13 cellular contexts compared by ENCODE assay signal in the genomic region with DNA sequence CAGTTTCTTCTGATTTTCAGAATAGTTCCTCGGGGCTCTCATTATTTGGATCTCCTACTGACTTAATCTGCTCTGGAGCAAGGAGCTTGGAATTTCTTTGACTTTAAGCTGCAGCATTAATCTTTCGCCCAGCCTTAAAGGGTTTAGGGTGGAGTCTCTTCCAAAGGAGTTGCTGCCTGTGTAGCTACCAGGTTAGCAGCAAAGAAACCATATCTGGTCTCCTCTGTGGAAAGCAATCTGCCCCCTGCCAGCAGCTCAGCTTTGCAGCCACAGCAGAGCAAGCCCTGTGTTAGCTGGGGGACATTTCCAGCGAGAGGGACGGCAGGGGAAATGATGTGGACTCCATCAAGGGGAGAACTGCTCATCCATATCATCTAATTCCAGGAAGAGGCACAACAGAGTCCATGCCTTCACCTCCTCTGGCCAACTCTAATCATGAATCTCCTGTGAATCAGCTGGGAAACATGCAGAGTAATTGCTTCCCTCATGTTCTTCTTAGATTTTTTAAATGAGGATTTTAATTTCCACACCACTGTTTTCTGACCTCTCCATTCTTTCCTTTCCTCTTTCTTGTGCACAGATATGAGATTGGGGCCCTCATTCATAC.
DNase-seq lines count a peak whose midpoint lies in the region; ATAC-seq and TF ChIP-seq lines count a peak whose summit lies in the region.
"Had no signal": no experiment of that assay in that cellular context is flagged by ENCODE, and none has a peak within 500 bp of the region (broad histone marks: within the 10 kb centered on the region; RNA-seq: fewer than 3 reads in every experiment).

No MANE protein-coding gene starts in this region.

- H3K27ac Mint-ChIP-seq in WTC11, result no peak overlapping the region

- H3K27me3 Mint-ChIP-seq in WTC11 (ENCODE audit: low read depth), result peaks cover 3% of the 10 kb centered on the region; the same call in 1 of the 2 replicates

- no peaks in the 10 kb centered on the region for H3K79me2 ChIP-seq in Karpas-422 (ENCODE audit: low read length)

- DNase-seq in HuH-7 (ENCODE audit: low spot score) (peak; percentile 1), WTC11 (ENCODE audit: low spot score) (no peak), iPS-NIHi11 (ENCODE audit: low spot score) (peak; percentile 10), neuronal stem cell (ENCODE audit: low spot score) (no peak), HEK293T (ENCODE audit: extremely low spot score) (no peak), Karpas-422 (no peak), mucosa of descending colon (no peak), AG20443 (ENCODE audit: low spot score) (no peak)
- DNase-seq: NCI-H1092 treated with DMSO at 0.1 percent for 48 hours, NCI-H1694 treated with DMSO at 0.1 percent for 48 hours, NCI-H446, NCI-H774 had no signal

- no peak overlapping the region for H3K4ac ChIP-seq in neuronal stem cell (ENCODE audit: low read length)

- H2BK120ac ChIP-seq in neuronal stem cell (ENCODE audit: low read depth, low read length), result no peak overlapping the region

- H3K9me2 ChIP-seq in Karpas-422 (replicated peaks; ENCODE audit: insufficient read depth, low read length), result no peaks in the 10 kb centered on the region

- peak overlapping the region; percentile 5 for H3K27ac ChIP-seq in neuronal stem cell (replicated peaks; ENCODE audit: low read length)
- H3K27ac ChIP-seq in Karpas-422 (ENCODE audit: low read length), result no peak overlapping the region
- H3K27ac ChIP-seq: C4-2B had no signal

- ATAC-seq in WTC11 (peak; percentile 41; the same call in 1 of the 2 replicates), mucosa of descending colon (no peak)

- H3K9me3 Mint-ChIP-seq in WTC11, result peaks cover 54% of the 10 kb centered on the region

- H3K4me3 ChIP-seq in neuronal stem cell (ENCODE audit: low read length in 2 of 2), result no peak overlapping the region
- H3K4me3 ChIP-seq in Karpas-422 (ENCODE audit: low read length), result no peak overlapping the region
- no peak overlapping the region for H3K4me3 ChIP-seq in mucosa of descending colon

- no peak overlapping the region for H2AK5ac ChIP-seq in neuronal stem cell (ENCODE audit: low read depth, low read length)

- H3K36me3 Mint-ChIP-seq in WTC11, result peaks cover 22% of the 10 kb centered on the region

- intact Hi-C loops in mucosa of descending colon (cut with DNase I, micrococcal nuclease), result no loop called here

- H2BK12ac ChIP-seq in neuronal stem cell (ENCODE audit: low read length), result no peak overlapping the region

- H3K9me3 ChIP-seq in neuronal stem cell (replicated peaks in 1 of 2; ENCODE audit: control insufficient read depth in 2 of 2, insufficient read depth in 1 of 2, low read depth in 1 of 2, low read length in 2 of 2) (peaks cover 0 to 2% of the 10 kb centered on the region in 2 donors), Karpas-422 (ENCODE audit: low read length) (peaks cover 20% of the 10 kb centered on the region; the same call in 1 of the 2 replicates), mucosa of descending colon (no peaks in the 10 kb centered on the region)

- H3K4me3 Mint-ChIP-seq in WTC11, result no peak overlapping the region

- H3K9ac ChIP-seq in neuronal stem cell (ENCODE audit: low read depth, low read length, poor library complexity) (no peak overlapping the region), Karpas-422 (ENCODE audit: low read length) (no peak overlapping the region)

- CTCF ChIA-PET in WTC11 (lab: Charles Lee), result no interaction called here
- CTCF ChIA-PET in HEK293T (lab: Yijun Ruan, JAX), result interaction anchor here (0.6 kb wide), 1 partner anchor 8 kb away, joined by 4 read pairs; no protein-coding TSS in a partner anchor

- no peak overlapping the region for H3K23ac ChIP-seq in neuronal stem cell (ENCODE audit: low read depth, low read length, poor library complexity)

- POLR2A ChIA-PET in WTC11 (lab: Charles Lee), result no interaction called here
- POLR2A ChIA-PET in HEK293T (lab: Yijun Ruan, JAX), result no interaction called here

- H4K8ac ChIP-seq in neuronal stem cell (ENCODE audit: low read depth, low read length), result no peak overlapping the region

- no peaks in the 10 kb centered on the region for H4K20me1 ChIP-seq in Karpas-422 (ENCODE audit: insufficient read depth, low read depth, low read length)

- H3K14ac ChIP-seq in neuronal stem cell (ENCODE audit: low read length), result no peak overlapping the region

- H3K4me1 ChIP-seq in neuronal stem cell (ENCODE audit: control insufficient read depth in 2 of 2, insufficient read depth in 1 of 2, low read depth in 1 of 2, low read length in 2 of 2), result peaks cover 0 to 3% of the 10 kb centered on the region in 2 donors
- H3K4me1 ChIP-seq in Karpas-422 (ENCODE audit: low read length), result no peaks in the 10 kb centered on the region
- no peaks in the 10 kb centered on the region for H3K4me1 ChIP-seq in mucosa of descending colon (ENCODE audit: low read depth)

- no peak for TF ChIP-seq CTCF in WTC11 (IDR thresholded peaks at IDR 0.05)
- no peak for TF ChIP-seq CTCF in mucosa of descending colon (IDR thresholded peaks at IDR 0.05)

- no peak overlapping the region for H2AFZ ChIP-seq in neuronal stem cell (ENCODE audit: low read length)
- no peak overlapping the region for H2AFZ ChIP-seq in Karpas-422 (ENCODE audit: low read length)

- H3K27me3 ChIP-seq in neuronal stem cell (ENCODE audit: control insufficient read depth in 3 of 3, insufficient read depth in 3 of 3, low read depth in 1 of 3, low read length in 3 of 3) (no peaks in the 10 kb centered on the region), Karpas-422 (ENCODE audit: low read length) (no peaks in the 10 kb centered on the region)

- no peak overlapping the region for H2BK15ac ChIP-seq in neuronal stem cell (ENCODE audit: low read length)

- no CpG with 5 or more reads among the region's 4 CpGs for WGBS in neuronal stem cell (ENCODE audit: extremely low coverage in 2 of 2, insufficient read length in 2 of 2, insufficient replicate concordance in 1 of 2), 2 donors

- H4K91ac ChIP-seq in neuronal stem cell (ENCODE audit: low read depth, low read length, poor library complexity), result no peak overlapping the region

- no peaks in the 10 kb centered on the region; the same call in 1 of the 2 replicates for H3K4me1 Mint-ChIP-seq in WTC11

- H3K36me3 ChIP-seq in neuronal stem cell (replicated peaks in 1 of 2; ENCODE audit: control insufficient read depth in 2 of 2, insufficient read depth in 2 of 2, low read length in 2 of 2) (no peaks in the 10 kb centered on the region), Karpas-422 (ENCODE audit: insufficient read depth, low read length) (no peaks in the 10 kb centered on the region), mucosa of descending colon (ENCODE audit: low read depth) (no peaks in the 10 kb centered on the region)

- no peak overlapping the region for H3K18ac ChIP-seq in neuronal stem cell (ENCODE audit: low read length)

- H3K79me1 ChIP-seq in neuronal stem cell (ENCODE audit: low read depth, low read length), result no peaks in the 10 kb centered on the region

- H3K4me2 ChIP-seq in neuronal stem cell (ENCODE audit: insufficient read depth, low read length, poor library complexity, severe bottlenecking), result no peak overlapping the region
- no peak overlapping the region for H3K4me2 ChIP-seq in Karpas-422 (ENCODE audit: low read depth, low read length, poor library complexity, severe bottlenecking)

- H2BK5ac ChIP-seq in neuronal stem cell (ENCODE audit: low read length), result no peak overlapping the region

TF ChIP-seq in WTC11, 78 proteins besides CTCF, POLR2A, EP300 and RAD21 (continues in another document):
- TF ChIP-seq OVOL2 (CRISPR knock-in tag; IDR thresholded peaks at IDR 0.05; ENCODE audit: borderline replicate concordance) (no peak), RORB (CRISPR knock-in tag; IDR thresholded peaks at IDR 0.05) (no peak), SMAD4 (CRISPR knock-in tag; IDR thresholded peaks at IDR 0.05) (no peak), ZBTB21 (CRISPR knock-in tag; IDR thresholded peaks at IDR 0.05; ENCODE audit: borderline replicate concordance) (no peak), GRHL2 (CRISPR knock-in tag; IDR thresholded peaks at IDR 0.05; ENCODE audit: insufficient replicate concordance, severe bottlenecking) (no peak)
- TF ChIP-seq, protein P1, sequence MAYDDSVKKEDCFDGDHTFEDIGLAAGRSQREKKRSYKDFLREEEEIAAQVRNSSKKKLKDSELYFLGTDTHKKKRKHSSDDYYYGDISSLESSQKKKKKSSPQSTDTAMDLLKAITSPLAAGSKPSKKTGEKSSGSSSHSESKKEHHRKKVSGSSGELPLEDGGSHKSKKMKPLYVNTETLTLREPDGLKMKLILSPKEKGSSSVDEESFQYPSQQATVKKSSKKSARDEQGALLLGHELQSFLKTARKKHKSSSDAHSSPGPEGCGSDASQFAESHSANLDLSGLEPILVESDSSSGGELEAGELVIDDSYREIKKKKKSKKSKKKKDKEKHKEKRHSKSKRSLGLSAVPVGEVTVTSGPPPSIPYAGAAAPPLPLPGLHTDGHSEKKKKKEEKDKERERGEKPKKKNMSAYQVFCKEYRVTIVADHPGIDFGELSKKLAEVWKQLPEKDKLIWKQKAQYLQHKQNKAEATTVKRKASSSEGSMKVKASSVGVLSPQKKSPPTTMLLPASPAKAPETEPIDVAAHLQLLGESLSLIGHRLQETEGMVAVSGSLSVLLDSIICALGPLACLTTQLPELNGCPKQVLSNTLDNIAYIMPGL (CRISPR knock-in tag; IDR thresholded peaks at IDR 0.05), result no peak

TF ChIP-seq in HEK293T, 16 proteins besides CTCF, POLR2A, EP300 and RAD21 (continues in another document):
- no peak for TF ChIP-seq CTBP1 (IDR thresholded peaks at IDR 0.05; ENCODE audit: borderline replicate concordance)
- no peak for TF ChIP-seq SUZ12 (IDR thresholded peaks at IDR 0.05)
- TF ChIP-seq TARDBP (IDR thresholded peaks at IDR 0.05), result no peak
- TF ChIP-seq SP1 (IDR thresholded peaks at IDR 0.05), result no peak
- TF ChIP-seq HDGF (IDR thresholded peaks at IDR 0.05; ENCODE audit: borderline replicate concordance), result no peak
- no peak for TF ChIP-seq LEF1 (IDR thresholded peaks at IDR 0.05; ENCODE audit: borderline replicate concordance)
- TF ChIP-seq ELF4 (IDR thresholded peaks at IDR 0.05), result no peak
- TF ChIP-seq FOXM1 (IDR thresholded peaks at IDR 0.05; ENCODE audit: borderline replicate concordance), result no peak
- TF ChIP-seq, protein P2, sequence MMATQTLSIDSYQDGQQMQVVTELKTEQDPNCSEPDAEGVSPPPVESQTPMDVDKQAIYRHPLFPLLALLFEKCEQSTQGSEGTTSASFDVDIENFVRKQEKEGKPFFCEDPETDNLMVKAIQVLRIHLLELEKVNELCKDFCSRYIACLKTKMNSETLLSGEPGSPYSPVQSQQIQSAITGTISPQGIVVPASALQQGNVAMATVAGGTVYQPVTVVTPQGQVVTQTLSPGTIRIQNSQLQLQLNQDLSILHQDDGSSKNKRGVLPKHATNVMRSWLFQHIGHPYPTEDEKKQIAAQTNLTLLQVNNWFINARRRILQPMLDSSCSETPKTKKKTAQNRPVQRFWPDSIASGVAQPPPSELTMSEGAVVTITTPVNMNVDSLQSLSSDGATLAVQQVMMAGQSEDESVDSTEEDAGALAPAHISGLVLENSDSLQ (IDR thresholded peaks at IDR 0.05), result no peak
- no peak for TF ChIP-seq BHLHE40 (IDR thresholded peaks at IDR 0.05; ENCODE audit: borderline replicate concordance)
- TF ChIP-seq NFRKB (IDR thresholded peaks at IDR 0.05), result no peak
- TF ChIP-seq FOXA1 (IDR thresholded peaks at IDR 0.05), result no peak
- no peak for TF ChIP-seq ZNF384 (IDR thresholded peaks at IDR 0.05)
- TF ChIP-seq FOXK2 (IDR thresholded peaks at IDR 0.05), result no peak

Comparison
In these comparisons a context has a peak if more than half of its experiments do, and no peak if none do; other contexts are left out.
1. DNase-seq: peak in HuH-7 (single experiment) and iPS-NIHi11 (single experiment); none in WTC11 (single experiment), neuronal stem cell (single experiment), HEK293T (single experiment), Karpas-422 (single experiment), mucosa of descending colon (0 of 3) and AG20443 (single experiment).